ENCODE assay signal across 24 cellular contexts in genomic region chr9:6712041-6712440, GRCh38. TPM values are rescaled to one million over a fixed set of nuclear protein-coding genes. Genes with fewer than 3 reads are reported as not detected.
DNase-seq lines count a peak whose midpoint lies in the region; FAIRE-seq and TF ChIP-seq lines count a peak whose summit lies in the region.
"Had no signal": no experiment of that assay in that cellular context is flagged by ENCODE, and none has a peak within 500 bp of the region (broad histone marks: within the 10 kb centered on the region; RNA-seq: fewer than 3 reads in every experiment).

No MANE protein-coding gene starts in this region.

- DNase-seq in LNCaP clone FGC (ENCODE audit: low read depth) (peak; percentile 54), fibroblast of villous mesenchyme (ENCODE audit: low read depth) (peak; percentile 78), medulla oblongata (ENCODE audit: extremely low spot score) (peak; percentile 1), small intestine (peak; percentile 21), midbrain (lab: John Stamatoyannopoulos, UW) (no peak), foreskin melanocyte (no peak), GDM1 (lab: John Stamatoyannopoulos, UW) (no peak)
- no peak for DNase-seq in stimulated activated CD4-positive, alpha-beta T cell treated with anti-CD3 and anti-CD28 coated beads, Interleukin-4, amount 100 ng/mL, for 4 hours
- DNase-seq: 8988T; ACHN; BE2C; C1 segment of cervical spinal cord; Calu3; CD4-positive, alpha-beta T cell; CD8-positive, alpha-beta T cell; DMS79 treated with DMSO at 0.1 percent for 48 hours had no signal

- no peak overlapping the region for H3K4me3 ChIP-seq in LNCaP clone FGC (ENCODE audit: low read depth, low read length)
- H3K4me3 ChIP-seq in fibroblast of villous mesenchyme (ENCODE audit: low read depth, low read length), result no peak overlapping the region
- H3K4me3 ChIP-seq in small intestine (ENCODE audit: low read depth in 1 of 2, low read length in 2 of 2), result no peak overlapping the region
- H3K4me3 ChIP-seq: BLaER1, GM12878 had no signal

- no peak overlapping the region for H3K27ac ChIP-seq in small intestine (ENCODE audit: low read depth in 1 of 2, low read length in 1 of 2)
- H3K27ac ChIP-seq: BLaER1 had no signal

- no peaks in the 10 kb centered on the region for H3K27me3 ChIP-seq in small intestine (ENCODE audit: control insufficient read depth in 2 of 2, insufficient read depth in 2 of 2, low read length in 2 of 2)
- H3K27me3 ChIP-seq: BE2C, BLaER1 had no signal

- no peaks in the 10 kb centered on the region for H3K36me3 ChIP-seq in small intestine (ENCODE audit: control insufficient read depth in 2 of 2, insufficient read depth in 2 of 2, low read length in 2 of 2)
- H3K36me3 ChIP-seq: BE2C had no signal

- TF ChIP-seq CTCF in LNCaP clone FGC (IDR thresholded peaks at IDR 0.05; ENCODE audit: control insufficient read depth, extremely low read depth, insufficient read depth) (no peak), fibroblast of villous mesenchyme (IDR thresholded peaks at IDR 0.05; ENCODE audit: insufficient read depth, low read depth, low read length) (no peak)

- 40 to 63% (median 54%) methylated on average over 3 of the region's 3 CpGs for whole genome bisulfite sequencing in small intestine, 3 donors

- no peaks in the 10 kb centered on the region for H3K9me3 ChIP-seq in small intestine (ENCODE audit: control insufficient read depth, low read depth)
- H3K9me3 ChIP-seq: BE2C, Caco-2 had no signal

- no peaks in the 10 kb centered on the region for H3K4me1 ChIP-seq in small intestine (ENCODE audit: control insufficient read depth in 2 of 2, insufficient read depth in 1 of 2, low read depth in 1 of 2, low read length in 1 of 2)

- no peak for FAIRE-seq in small intestine (lab: Jason Lieb, UNC)
- FAIRE-seq: A204.1, D721Med, G401.6, GM12878, GM12892, GM18507 had no signal

RNA-seq across cellular contexts. Expression of gene KDM4C, which starts 45.7 kb away (rescaled TPM):
- total RNA-seq in fibroblast of villous mesenchyme, result 26.7 and 31.1 TPM in 2 replicates
- polyA plus RNA-seq in small intestine, result 10 to 100 TPM; 12.6 to 23.3 (median 14.6) TPM

Comparison
In these comparisons a context has a peak if more than half of its experiments do, and no peak if none do; other contexts are left out.
1. DNase-seq: peak in LNCaP clone FGC (single experiment), fibroblast of villous mesenchyme (single experiment), medulla oblongata (single experiment) and small intestine (single experiment); none in stimulated activated CD4-positive, alpha-beta T cell treated with anti-CD3 and anti-CD28 coated beads, Interleukin-4, amount 100 ng/mL, for 4 hours (0 of 2), midbrain (single experiment), foreskin melanocyte (single experiment) and GDM1 (single experiment).